ENCODE assay signal across 8 cellular contexts in the genomic region with DNA sequence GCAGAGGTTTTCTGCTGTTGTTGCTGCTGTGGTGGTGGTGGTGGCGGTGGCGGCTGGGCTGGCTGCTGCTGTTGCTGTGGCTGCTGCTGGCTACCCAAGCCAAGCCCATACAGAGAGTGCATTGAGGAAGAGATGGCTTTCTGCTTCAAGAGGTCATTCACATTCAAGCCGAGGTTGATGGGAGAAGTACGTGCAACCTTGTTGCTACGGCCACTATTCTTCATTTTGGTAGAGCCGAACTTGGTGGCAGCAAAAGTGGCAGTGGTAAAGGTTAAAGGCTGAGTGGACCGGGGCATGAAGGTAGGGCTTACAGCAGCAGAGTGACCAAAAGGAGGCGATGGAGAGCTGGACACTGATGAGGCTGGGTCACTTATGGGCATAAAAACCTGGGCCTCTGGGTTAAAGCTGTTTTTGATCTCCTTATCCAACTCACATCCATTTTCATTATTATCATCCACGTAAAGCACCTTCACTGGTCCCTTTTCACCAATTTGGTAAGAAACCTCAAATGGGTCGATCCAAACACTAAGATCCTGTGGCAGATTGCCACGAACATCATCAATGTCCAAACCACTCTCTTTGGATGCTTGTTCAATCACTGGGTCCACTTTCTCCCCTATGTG. TPM values are rescaled to one million over a fixed set of nuclear protein-coding genes. Genes with fewer than 3 reads are reported as not detected.
DNase-seq lines count a peak whose midpoint lies in the region; ATAC-seq and TF ChIP-seq lines count a peak whose summit lies in the region.

No MANE protein-coding gene starts in this region.

- H3K4me3 Mint-ChIP-seq in T-helper 2 cell treated with Interferon-gamma antibody and Interleukin-4, amounts not matched to agents 5 μg/mL and 100 μg/mL, for 36 hours, result peak overlapping the region; percentile 29
- peak overlapping the region; percentile 80 to 100 (median 98) for H3K4me3 Mint-ChIP-seq in naive thymus-derived CD8-positive, alpha-beta T cell

- ATAC-seq in naive thymus-derived CD8-positive, alpha-beta T cell, result no peak
- ATAC-seq in GM18907 (IDR thresholded peaks at IDR 0.05; ENCODE audit: unreplicated experiment), result no peak

- in situ Hi-C loops in GM23248 (cut with MboI), result loop anchor here (5.0 kb wide), 1 partner anchor 94 kb away; no protein-coding TSS in a partner anchor

- no peaks in the 10 kb centered on the region for H3K27me3 ChIP-seq in GM23248 (replicated peaks; ENCODE audit: insufficient read depth)

- peaks cover 20% of the 10 kb centered on the region for H3K36me3 Mint-ChIP-seq in T-helper 2 cell treated with Interferon-gamma antibody and Interleukin-4, amounts not matched to agents 5 μg/mL and 100 μg/mL, for 36 hours (ENCODE audit: low read depth)
- peaks cover 9 to 40% (median 12%) of the 10 kb centered on the region in 3 donors for H3K36me3 Mint-ChIP-seq in naive thymus-derived CD8-positive, alpha-beta T cell

- no peaks in the 10 kb centered on the region for H3K27me3 Mint-ChIP-seq in T-helper 2 cell treated with Interferon-gamma antibody and Interleukin-4, amounts not matched to agents 5 μg/mL and 100 μg/mL, for 36 hours (ENCODE audit: low read depth)
- H3K27me3 Mint-ChIP-seq in naive thymus-derived CD8-positive, alpha-beta T cell, result peaks cover 0 to 1% (median 0%) of the 10 kb centered on the region in 5 donors

- peaks cover 25% of the 10 kb centered on the region for H3K36me3 ChIP-seq in GM23248 (ENCODE audit: low read depth)

- no peak overlapping the region for H2AFZ ChIP-seq in GM23248

- H3K4me1 ChIP-seq in GM23248 (ENCODE audit: insufficient read depth), result peaks cover 29% of the 10 kb centered on the region

- peaks cover 42% of the 10 kb centered on the region for H3F3A ChIP-seq in GM23248 (ENCODE audit: insufficient read depth)

- peak overlapping the region; percentile 75; the same call in 1 of the 2 replicates for H3K27ac ChIP-seq in GM23248

- H3K79me2 ChIP-seq in GM23248 (ENCODE audit: insufficient read depth), result peaks cover 48% of the 10 kb centered on the region

- no peaks in the 10 kb centered on the region for H3K9me2 ChIP-seq in GM23248 (ENCODE audit: insufficient read depth)

- H3K9me3 Mint-ChIP-seq in T-helper 2 cell treated with Interferon-gamma antibody and Interleukin-4, amounts not matched to agents 5 μg/mL and 100 μg/mL, for 36 hours, result no peaks in the 10 kb centered on the region
- H3K9me3 Mint-ChIP-seq in naive thymus-derived CD8-positive, alpha-beta T cell, result peaks cover 0 to 4% (median 0%) of the 10 kb centered on the region in 9 donors

- POLR2A ChIA-PET in naive thymus-derived CD8-positive, alpha-beta T cell (lab: Charles Lee), result interaction anchor here (0.6 to 10.1 kb wide), 9 partner anchors 10 to 92 kb away, joined by 3 to 544 read pairs (median 31); no protein-coding TSS in a partner anchor

- H3K27ac Mint-ChIP-seq in T-helper 2 cell treated with Interferon-gamma antibody and Interleukin-4, amounts not matched to agents 5 μg/mL and 100 μg/mL, for 36 hours, result peak overlapping the region; percentile 2
- peak overlapping the region; percentile 86 to 100 (median 98) for H3K27ac Mint-ChIP-seq in naive thymus-derived CD8-positive, alpha-beta T cell

- TF ChIP-seq CTCF in epithelial cell of esophagus (IDR thresholded peaks at IDR 0.05; ENCODE audit: insufficient read depth, low read depth, low read length, missing control alignments), result peak; percentile 57

- DNase-seq in Ammon's horn (ENCODE audit: low spot score) (peak; percentile 86), GM23248 (peak; percentile 59), epithelial cell of esophagus (ENCODE audit: low read depth) (peak; percentile 43), SKM-1 (lab: John Stamatoyannopoulos, UW; ENCODE audit: unreplicated experiment) (no peak), NCI-H1048 (lab: John Stamatoyannopoulos, UW) (no peak)
- peak; percentile 30 for DNase-seq in T-helper 2 cell treated with Interferon-gamma antibody and Interleukin-4, amounts not matched to agents 5 μg/mL and 100 μg/mL, for 36 hours (ENCODE audit: low spot score)
- DNase-seq in naive thymus-derived CD8-positive, alpha-beta T cell, result peak in 5 of 10 donors; percentile 8 to 24 (median 17)

- 93% methylated on average over 11 of the region's 11 CpGs for WGBS in GM23248 (ENCODE audit: low coverage in 1 of 2, low lambda C conversion rate in 2 of 2, missing lambda C conversion rate in 2 of 2), 2 experiments

- peaks cover 15% of the 10 kb centered on the region; the same call in 1 of the 2 replicates for H4K20me1 ChIP-seq in GM23248 (ENCODE audit: insufficient read depth)

- H3K4me3 ChIP-seq in GM23248 (peak overlapping the region; percentile 92), epithelial cell of esophagus (ENCODE audit: low read length) (peak overlapping the region; percentile 98)

- no peaks in the 10 kb centered on the region for H3K9me3 ChIP-seq in GM23248 (ENCODE audit: low read depth)

- H3K4me2 ChIP-seq in GM23248 (ENCODE audit: unreplicated experiment), result peak overlapping the region; percentile 92

- peak overlapping the region; percentile 96; the same call in 1 of the 2 replicates for H3K9ac ChIP-seq in GM23248

- H3K4me1 Mint-ChIP-seq in T-helper 2 cell treated with Interferon-gamma antibody and Interleukin-4, amounts not matched to agents 5 μg/mL and 100 μg/mL, for 36 hours (ENCODE audit: low read depth), result peaks cover 30% of the 10 kb centered on the region
- H3K4me1 Mint-ChIP-seq in naive thymus-derived CD8-positive, alpha-beta T cell, result peaks cover 25 to 58% (median 51%) of the 10 kb centered on the region in 4 donors

RNA-seq across cellular contexts. Expression of a gene that starts 2.8 kb away (rescaled TPM):
- 6.7 and 8.4 TPM in 2 replicates for total RNA-seq in GM23248 (2014; rRNA removed; shearing (Covaris generic))
- 93.8 and 96.4 TPM in 2 replicates for polyA plus RNA-seq in GM23248 (2016; fragmentation: Nextera tagmentation; extraction: Ambion mirVana)
- total RNA-seq in naive thymus-derived CD8-positive, alpha-beta T cell, result 100 to 1,000 TPM in 1 of 2 experiments, 10 to 100 TPM in 1; 86.8 to 107 TPM
- polyA plus RNA-seq in naive thymus-derived CD8-positive, alpha-beta T cell, result 100 to 1,000 TPM in 1 of 3 donors, 10 to 100 TPM in 2; 42.9 to 114 (median 65.1) TPM

RNA-seq across cellular contexts. Expression of a gene that starts 27.9 kb away (rescaled TPM):
- total RNA-seq in GM23248 (2014; rRNA removed; shearing (Covaris generic)), result not detected in 2 replicates
- polyA plus RNA-seq in GM23248 (2016; fragmentation: Nextera tagmentation; extraction: Ambion mirVana), result not detected in 2 replicates
- not detected for total RNA-seq in naive thymus-derived CD8-positive, alpha-beta T cell
- polyA plus RNA-seq in naive thymus-derived CD8-positive, alpha-beta T cell, result not detected

Comparison
In these comparisons a context has a peak if more than half of its experiments do, and no peak if none do; other contexts are left out.
1. DNase-seq: peak in Ammon's horn (single experiment), GM23248 (single experiment), T-helper 2 cell treated with Interferon-gamma antibody and Interleukin-4, amounts not matched to agents 5 μg/mL and 100 μg/mL, for 36 hours (single experiment) and epithelial cell of esophagus (single experiment); none in SKM-1 (single experiment) and NCI-H1048 (single experiment).